ENCODE assay signal across 2 cellular contexts in genomic region chr10:132359305-132360040, GRCh38.
TF ChIP-seq lines count a peak whose summit lies in the region.

No MANE protein-coding gene starts in this region.

TF ChIP-seq in K562, 482 proteins besides CTCF, POLR2A, EP300 and RAD21:
- TF ChIP-seq ZNF408 (CRISPR knock-in tag; IDR thresholded peaks at IDR 0.05; ENCODE audit: low read depth) (no peak), ZFP91 (CRISPR knock-in tag; IDR thresholded peaks at IDR 0.05) (no peak)

TF ChIP-seq in HEK293T, 16 proteins besides CTCF, POLR2A, EP300 and RAD21:
- no peak for TF ChIP-seq ZNF384 (IDR thresholded peaks at IDR 0.05)
- no peak for TF ChIP-seq FOXK2 (IDR thresholded peaks at IDR 0.05)
